Comparison of ENCODE assay signal across 8 cellular contexts in the genomic region with DNA sequence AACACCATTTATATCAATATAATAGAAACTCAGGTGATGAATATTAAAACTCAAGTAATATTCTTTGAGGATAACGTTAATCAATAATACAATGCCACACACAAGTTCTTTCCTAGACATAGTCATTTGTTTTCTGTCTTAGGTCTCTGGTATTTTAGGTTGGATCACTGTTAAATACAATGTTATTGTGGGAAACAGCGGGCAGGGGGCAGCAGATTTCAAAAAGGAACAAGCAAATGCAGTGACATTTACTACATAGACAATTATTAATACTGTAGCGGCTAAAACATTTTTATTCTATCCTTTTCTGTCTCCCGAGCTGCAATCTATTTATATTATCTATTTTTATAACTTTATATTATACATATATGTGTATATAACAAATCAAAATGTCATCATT.
DNase-seq lines count a peak whose midpoint lies in the region; ATAC-seq and TF ChIP-seq lines count a peak whose summit lies in the region.

No MANE protein-coding gene starts in this region.

- H3K9ac ChIP-seq in Karpas-422 (ENCODE audit: low read length), result no peak overlapping the region

- H3K9me3 ChIP-seq in DOHH2 (ENCODE audit: control insufficient read depth, insufficient read depth, low read length) (no peaks in the 10 kb centered on the region), Karpas-422 (ENCODE audit: low read length) (no peaks in the 10 kb centered on the region), right atrium auricular region (no peaks in the 10 kb centered on the region)

- no peaks in the 10 kb centered on the region for H3F3A ChIP-seq in DOHH2 (ENCODE audit: control insufficient read depth, insufficient read depth)

- H2AFZ ChIP-seq in Karpas-422 (ENCODE audit: low read length), result no peak overlapping the region

- H3K27me3 ChIP-seq in DOHH2 (ENCODE audit: control insufficient read depth, low read length) (peaks cover 3% of the 10 kb centered on the region; the same call in 1 of the 2 replicates), Karpas-422 (ENCODE audit: low read length) (no peaks in the 10 kb centered on the region), right atrium auricular region (no peaks in the 10 kb centered on the region)

- H3K79me2 ChIP-seq in DOHH2 (ENCODE audit: control insufficient read depth, low read length) (no peaks in the 10 kb centered on the region), Karpas-422 (ENCODE audit: low read length) (no peaks in the 10 kb centered on the region)

- H3K4me2 ChIP-seq in DOHH2 (ENCODE audit: low read length), result no peak overlapping the region
- H3K4me2 ChIP-seq in Karpas-422 (ENCODE audit: low read depth, low read length, poor library complexity, severe bottlenecking), result no peak overlapping the region

- H3K36me3 ChIP-seq in DOHH2 (ENCODE audit: control insufficient read depth, low read length) (no peaks in the 10 kb centered on the region), Karpas-422 (ENCODE audit: insufficient read depth, low read length) (no peaks in the 10 kb centered on the region), right atrium auricular region (no peaks in the 10 kb centered on the region)

- TF ChIP-seq CTCF in DOHH2 (IDR thresholded peaks at IDR 0.05; ENCODE audit: low read depth, low read length, poor library complexity, severe bottlenecking), result peak; percentile 58
- TF ChIP-seq CTCF in right atrium auricular region (IDR thresholded peaks at IDR 0.05), result peak in 1 of 2 donors; percentile 57

- H3K4me1 ChIP-seq in DOHH2 (ENCODE audit: control insufficient read depth, low read length), result no peaks in the 10 kb centered on the region
- H3K4me1 ChIP-seq in Karpas-422 (ENCODE audit: low read length), result no peaks in the 10 kb centered on the region
- H3K4me1 ChIP-seq in right atrium auricular region, result no peaks in the 10 kb centered on the region

- H4K20me1 ChIP-seq in DOHH2 (ENCODE audit: control insufficient read depth, insufficient read depth, low read depth, low read length), result no peaks in the 10 kb centered on the region
- H4K20me1 ChIP-seq in Karpas-422 (ENCODE audit: insufficient read depth, low read depth, low read length), result no peaks in the 10 kb centered on the region

- ATAC-seq in GM21390 (IDR thresholded peaks at IDR 0.05; ENCODE audit: unreplicated experiment) (peak; percentile 70), GM19397 (IDR thresholded peaks at IDR 0.05; ENCODE audit: unreplicated experiment) (no peak), HG03460 (IDR thresholded peaks at IDR 0.05; ENCODE audit: unreplicated experiment) (no peak)

- H3K4me3 ChIP-seq in DOHH2 (ENCODE audit: low read length) (no peak overlapping the region), Karpas-422 (ENCODE audit: low read length) (no peak overlapping the region), right atrium auricular region (no peak overlapping the region)

- H3K9me2 ChIP-seq in DOHH2 (replicated peaks; ENCODE audit: control insufficient read depth, low read length) (no peaks in the 10 kb centered on the region), Karpas-422 (replicated peaks; ENCODE audit: insufficient read depth, low read length) (no peaks in the 10 kb centered on the region)

- no peak overlapping the region for H3K27ac ChIP-seq in DOHH2 (ENCODE audit: low read depth, low read length)
- no peak overlapping the region for H3K27ac ChIP-seq in Karpas-422 (ENCODE audit: low read length)
- H3K27ac ChIP-seq in right atrium auricular region, result no peak overlapping the region

- DNase-seq in Karpas-422 (peak; percentile 74), UCSD-AML1 (lab: John Stamatoyannopoulos, UW; ENCODE audit: unreplicated experiment) (peak; percentile 20), right atrium auricular region (ENCODE audit: low spot score) (peak; percentile 66), activated gamma-delta T cell treated with Interleukin-2 at 50 U/mL for 16 hours (no peak)
